12 cellular contexts compared by ENCODE assay signal in the genomic region with DNA sequence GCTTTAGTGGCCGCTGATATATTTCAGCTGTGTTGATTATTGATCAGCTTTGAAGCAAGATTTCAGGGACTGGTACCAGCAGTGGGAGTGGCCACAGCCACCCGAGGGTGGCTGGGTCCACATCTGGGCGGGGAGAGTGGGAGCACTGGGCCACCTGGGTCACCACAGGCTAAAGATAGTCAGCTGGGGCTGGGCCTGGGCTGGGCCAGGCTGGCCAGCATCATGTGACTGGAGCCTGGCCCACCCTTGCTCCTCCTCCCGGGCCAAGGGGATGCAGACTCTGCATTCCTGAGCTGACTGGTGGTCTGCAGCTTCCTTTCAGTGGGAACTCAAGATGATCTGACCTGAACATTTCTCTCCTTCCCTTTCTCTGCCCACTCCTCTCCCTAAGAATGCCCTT. TPM values are rescaled to one million over a fixed set of nuclear protein-coding genes. Genes with fewer than 3 reads are reported as not detected.
A peak's percentile ranks its signal among the peaks of the same experiment; 100 is the strongest.
DNase-seq lines count a peak whose midpoint lies in the region; ATAC-seq and TF ChIP-seq lines count a peak whose summit lies in the region.
"Had no signal": no experiment of that assay in that cellular context is flagged by ENCODE, and none has a peak within 500 bp of the region (broad histone marks: within the 10 kb centered on the region; RNA-seq: fewer than 3 reads in every experiment).

No MANE protein-coding gene starts in this region.

- CTCF ChIA-PET in CD4-positive, alpha-beta memory T cell (lab: Charles Lee; ENCODE audit: partially characterized antibody) = interaction anchor here (1.0 kb wide), 1 partner anchor 16 kb away, joined by 3 read pairs; no protein-coding TSS in a partner anchor

- no peaks in the 10 kb centered on the region for H3K9me3 ChIP-seq in CD4-positive, alpha-beta memory T cell (ENCODE audit: control insufficient read depth in 1 of 2, low read length in 2 of 2)
- H3K9me3 ChIP-seq in gastroesophageal sphincter (no peaks in the 10 kb centered on the region), osteoblast (ENCODE audit: low read depth, low read length) (no peaks in the 10 kb centered on the region)
- H3K9me3 ChIP-seq: neutrophil had no signal

- H3K4me3 ChIP-seq in CD4-positive, alpha-beta memory T cell (ENCODE audit: low read length in 2 of 2) = no peak overlapping the region
- H3K4me3 ChIP-seq in gastroesophageal sphincter (no peak overlapping the region), osteoblast (ENCODE audit: insufficient read depth, low read length) (no peak overlapping the region)

- ATAC-seq in gastroesophageal sphincter = no peak

- DNase-seq in CD4-positive, alpha-beta memory T cell = no peak
- DNase-seq in osteoblast (ENCODE audit: insufficient read length, low spot score, missing footprints) (no peak), A172 (ENCODE audit: low spot score) (no peak), NCI-H748 treated with DMSO at 0.1 percent for 48 hours (lab: John Stamatoyannopoulos, UW) (no peak), NCI-H1694 (lab: John Stamatoyannopoulos, UW) (no peak)
- no peak for DNase-seq in effector CD4-positive, alpha-beta T cell
- DNase-seq: activated CD8-positive, alpha-beta memory T cell treated with anti-CD3 and anti-CD28 coated beads for 24 hours; NCI-H1105 treated with DMSO at 0.1 percent for 48 hours; stimulated activated CD4-positive, alpha-beta T cell treated with anti-CD3 and anti-CD28 coated beads, Interleukin-1b, Interleukin-23, amount 100 ng/mL, for 48 hours had no signal

- TF ChIP-seq CTCF in gastroesophageal sphincter (IDR thresholded peaks at IDR 0.05) (no peak), osteoblast (IDR thresholded peaks at IDR 0.05; ENCODE audit: extremely low read depth, low read depth, low read length) (no peak)

- H3K9me3 Mint-ChIP-seq in CD4-positive, alpha-beta memory T cell = no peaks in the 10 kb centered on the region
- no peaks in the 10 kb centered on the region for H3K9me3 Mint-ChIP-seq in IgD-negative memory B cell

- no peaks in the 10 kb centered on the region for H3K36me3 ChIP-seq in CD4-positive, alpha-beta memory T cell (ENCODE audit: insufficient read depth, low read length)
- H3K36me3 ChIP-seq in gastroesophageal sphincter (no peaks in the 10 kb centered on the region), osteoblast (ENCODE audit: insufficient read depth, low read length) (no peaks in the 10 kb centered on the region)
- H3K36me3 ChIP-seq: neutrophil had no signal

- intact Hi-C loops in CD4-positive, alpha-beta memory T cell (cut with micrococcal nuclease) = no loop called here

- H3K4me1 ChIP-seq in CD4-positive, alpha-beta memory T cell (ENCODE audit: insufficient read depth, low read length) = peaks cover 90% of the 10 kb centered on the region
- H3K4me1 ChIP-seq in gastroesophageal sphincter (peaks cover 6 to 95% (median 46%) of the 10 kb centered on the region in 3 donors), osteoblast (ENCODE audit: insufficient read depth, low read length) (peaks cover 46% of the 10 kb centered on the region)

- H4K20me1 ChIP-seq in osteoblast (ENCODE audit: insufficient read depth, low read length) = peaks cover 89% of the 10 kb centered on the region

- H3K4me3 Mint-ChIP-seq in CD4-positive, alpha-beta memory T cell = peak overlapping the region in 2 of 8 donors; percentile 17 to 63
- peak overlapping the region in 2 of 4 donors; percentile 4 to 75 for H3K4me3 Mint-ChIP-seq in IgD-negative memory B cell

- TF ChIP-seq EP300 in gastroesophageal sphincter (IDR thresholded peaks at IDR 0.05) = no peak

- no peak overlapping the region for H2AFZ ChIP-seq in osteoblast (ENCODE audit: low read length)

- no peak for TF ChIP-seq POLR2A in gastroesophageal sphincter (IDR thresholded peaks at IDR 0.05)

- H3K27ac Mint-ChIP-seq in CD4-positive, alpha-beta memory T cell = peak overlapping the region; percentile 57 to 84 (median 78)
- peak overlapping the region in 2 of 3 donors; percentile 67 to 85 for H3K27ac Mint-ChIP-seq in IgD-negative memory B cell

- H3K36me3 Mint-ChIP-seq in CD4-positive, alpha-beta memory T cell = peaks cover 0 to 1% of the 10 kb centered on the region in 2 donors
- no peaks in the 10 kb centered on the region for H3K36me3 Mint-ChIP-seq in IgD-negative memory B cell

- no peaks in the 10 kb centered on the region for H3K27me3 Mint-ChIP-seq in CD4-positive, alpha-beta memory T cell
- no peaks in the 10 kb centered on the region for H3K27me3 Mint-ChIP-seq in IgD-negative memory B cell

- H3K27me3 ChIP-seq in CD4-positive, alpha-beta memory T cell (ENCODE audit: insufficient read depth, low read length) = no peaks in the 10 kb centered on the region
- H3K27me3 ChIP-seq in gastroesophageal sphincter (no peaks in the 10 kb centered on the region), osteoblast (ENCODE audit: insufficient read depth, low read length) (no peaks in the 10 kb centered on the region)
- H3K27me3 ChIP-seq: neutrophil had no signal

- peaks cover 99% of the 10 kb centered on the region for H3K79me2 ChIP-seq in osteoblast (ENCODE audit: insufficient read depth, low read length)

- no peak overlapping the region for H3K4me2 ChIP-seq in osteoblast (ENCODE audit: insufficient read depth, low read length)

- H3K27ac ChIP-seq in CD4-positive, alpha-beta memory T cell (ENCODE audit: low read depth, low read length) = no peak overlapping the region
- H3K27ac ChIP-seq in gastroesophageal sphincter (peak overlapping the region in 3 of 4 donors; percentile 15 to 40 (median 29)), osteoblast (ENCODE audit: low read depth, low read length) (peak overlapping the region; percentile 15)
- H3K27ac ChIP-seq: neutrophil had no signal

- POLR2A ChIA-PET in CD4-positive, alpha-beta memory T cell (lab: Charles Lee; ENCODE audit: partially characterized antibody) = no interaction called here

- H3K4me1 Mint-ChIP-seq in CD4-positive, alpha-beta memory T cell = peaks cover 54 to 90% (median 78%) of the 10 kb centered on the region in 4 donors
- H3K4me1 Mint-ChIP-seq in IgD-negative memory B cell = peaks cover 46 to 54% (median 53%) of the 10 kb centered on the region in 3 donors

- 14 to 50% methylated on average over 1 to 3 of the region's 4 CpGs for WGBS in gastroesophageal sphincter (ENCODE audit: low coverage in 1 of 2), 2 donors

RNA-seq across cellular contexts. Expression of a gene that starts 27.1 kb away (rescaled TPM):
- total RNA-seq in CD4-positive, alpha-beta memory T cell = 100 to 1,000 TPM; 152 to 159 TPM
- polyA plus RNA-seq in CD4-positive, alpha-beta memory T cell = 10 to 100 TPM in 1 of 2 donors, 1 to 10 TPM in 1; 6.0 to 28.8 TPM
- polyA plus RNA-seq in IgD-negative memory B cell = 24.9 TPM
- total RNA-seq in gastroesophageal sphincter (100 to 1,000 TPM in 1 of 4 donors, 10 to 100 TPM in 3; 64.6 to 118 (median 80.1) TPM), osteoblast (115 and 124 TPM in 2 replicates)
- 76.1 and 78.4 TPM in 2 replicates for total RNA-seq in A172 (2014; rRNA removed; shearing (Covaris generic))
